Comparison of ENCODE assay signal across 19 cellular contexts in genomic region chr15:41999290-42000285, GRCh38. TPM values are rescaled to one million over a fixed set of nuclear protein-coding genes. Genes with fewer than 3 reads are reported as not detected.
DNase-seq lines count a peak whose midpoint lies in the region; TF ChIP-seq lines count a peak whose summit lies in the region.
"Had no signal": no experiment of that assay in that cellular context is flagged by ENCODE, and none has a peak within 500 bp of the region (broad histone marks: within the 10 kb centered on the region; RNA-seq: fewer than 3 reads in every experiment).

No MANE protein-coding gene starts in this region.

- no peaks in the 10 kb centered on the region for H3K79me2 ChIP-seq in osteoblast (ENCODE audit: insufficient read depth, low read length)

- H3K4me1 ChIP-seq in BLaER1 treated with 17β-estradiol and CSF1 and Interleukin-3, amounts not matched to agents 10 nM and 100 nM: peaks cover 0 to 10% (median 7%) of the 10 kb centered on the region in 10 experiments; a peak in 11 of 20 replicates
- H3K4me1 ChIP-seq in osteoblast (ENCODE audit: insufficient read depth, low read length): no peaks in the 10 kb centered on the region

- H3K9me3 Mint-ChIP-seq in activated CD4-positive, alpha-beta memory T cell treated with anti-CD3 and anti-CD28 coated beads for 36 hours: no peaks in the 10 kb centered on the region
- H3K9me3 Mint-ChIP-seq in activated CD4-positive, alpha-beta memory T cell treated with anti-CD3 and anti-CD28 coated beads, Interleukin-2, amount 10 ng/mL, durations not matched to agents 7 days and 5 days: no peaks in the 10 kb centered on the region
- H3K9me3 Mint-ChIP-seq in glutamatergic neuron (ENCODE audit: unreplicated experiment): peaks cover 9% of the 10 kb centered on the region

- no peak overlapping the region for H3K4me3 Mint-ChIP-seq in activated CD4-positive, alpha-beta memory T cell treated with anti-CD3 and anti-CD28 coated beads for 36 hours
- no peak overlapping the region for H3K4me3 Mint-ChIP-seq in activated CD4-positive, alpha-beta memory T cell treated with anti-CD3 and anti-CD28 coated beads, Interleukin-2, amount 10 ng/mL, durations not matched to agents 7 days and 5 days
- H3K4me3 Mint-ChIP-seq in glutamatergic neuron (ENCODE audit: unreplicated experiment): no peak overlapping the region
- H3K4me3 Mint-ChIP-seq: IgD-negative memory B cell had no signal

- H3K27me3 ChIP-seq in BLaER1 treated with 17β-estradiol and CSF1 and Interleukin-3, amounts not matched to agents 10 nM and 100 nM: no peaks in the 10 kb centered on the region
- H3K27me3 ChIP-seq in osteoblast (ENCODE audit: insufficient read depth, low read length): peaks cover 28% of the 10 kb centered on the region

- in situ Hi-C loops in GM13977 (cut with MboI; ENCODE audit: low pct_unique_long_range_greater_than_20kb, low sequenced_read_pairs, unreplicated experiment): no loop called here

- intact Hi-C loops in activated CD4-positive, alpha-beta memory T cell treated with anti-CD3 and anti-CD28 coated beads for 36 hours (cut with micrococcal nuclease): no loop called here

- peak; percentile 30 for DNase-seq in activated CD4-positive, alpha-beta memory T cell treated with anti-CD3 and anti-CD28 coated beads for 36 hours
- DNase-seq in activated CD4-positive, alpha-beta memory T cell treated with anti-CD3 and anti-CD28 coated beads, Interleukin-2, amount 10 ng/mL, durations not matched to agents 7 days and 5 days: no peak
- DNase-seq in NAMALWA (ENCODE audit: low spot score): peak; percentile 17
- peak; percentile 63 for DNase-seq in osteoblast (ENCODE audit: insufficient read length, low spot score, missing footprints)
- DNase-seq in GM13977 (ENCODE audit: low spot score): no peak
- DNase-seq in GM03348 (ENCODE audit: low spot score): no peak
- no peak for DNase-seq in glutamatergic neuron
- DNase-seq: GF-D8, H7, NCI-H1417, NCI-H187 treated with DMSO at 0.1 percent for 48 hours, NCI-H748 treated with DMSO at 0.1 percent for 48 hours, OCI-M1 had no signal

- peaks cover 2% of the 10 kb centered on the region for H3K27me3 Mint-ChIP-seq in activated CD4-positive, alpha-beta memory T cell treated with anti-CD3 and anti-CD28 coated beads for 36 hours
- peaks cover 5% of the 10 kb centered on the region for H3K27me3 Mint-ChIP-seq in activated CD4-positive, alpha-beta memory T cell treated with anti-CD3 and anti-CD28 coated beads, Interleukin-2, amount 10 ng/mL, durations not matched to agents 7 days and 5 days
- H3K27me3 Mint-ChIP-seq in glutamatergic neuron (ENCODE audit: unreplicated experiment): peaks cover 1% of the 10 kb centered on the region

- H4K20me1 ChIP-seq in BLaER1 treated with 17β-estradiol and CSF1 and Interleukin-3, amounts not matched to agents 10 nM and 100 nM: no peaks in the 10 kb centered on the region; a peak in 1 of 22 replicates
- H4K20me1 ChIP-seq in osteoblast (ENCODE audit: insufficient read depth, low read length): no peaks in the 10 kb centered on the region

- H3K36me3 ChIP-seq in BLaER1 treated with 17β-estradiol and CSF1 and Interleukin-3, amounts not matched to agents 10 nM and 100 nM: no peaks in the 10 kb centered on the region
- no peaks in the 10 kb centered on the region for H3K36me3 ChIP-seq in osteoblast (ENCODE audit: insufficient read depth, low read length)

- no peak for TF ChIP-seq CTCF in osteoblast (IDR thresholded peaks at IDR 0.05; ENCODE audit: extremely low read depth, low read depth, low read length)
- TF ChIP-seq CTCF in GM13977 (IDR thresholded peaks at IDR 0.05; ENCODE audit: extremely low read depth, insufficient read depth, missing control alignments): no peak
- TF ChIP-seq CTCF in glutamatergic neuron (IDR thresholded peaks at IDR 0.05; ENCODE audit: partially characterized antibody, unreplicated experiment): no peak

- H3K4me3 ChIP-seq in BLaER1 treated with 17β-estradiol and CSF1 and Interleukin-3, amounts not matched to agents 10 nM and 100 nM: no peak overlapping the region
- no peak overlapping the region for H3K4me3 ChIP-seq in osteoblast (ENCODE audit: insufficient read depth, low read length)

- CTCF ChIA-PET in activated CD4-positive, alpha-beta memory T cell treated with anti-CD3 and anti-CD28 coated beads for 36 hours (lab: Charles Lee): interaction anchor here (0.8 to 4.2 kb wide), 5 partner anchors 10 to 85 kb away, joined by 3 to 21 read pairs (median 5); no protein-coding TSS in a partner anchor
- CTCF ChIA-PET in activated CD4-positive, alpha-beta memory T cell treated with anti-CD3 and anti-CD28 coated beads, Interleukin-2, amount 10 ng/mL, durations not matched to agents 7 days and 5 days (lab: Charles Lee): no interaction called here

- H3K27ac ChIP-seq in BLaER1 treated with 17β-estradiol and CSF1 and Interleukin-3, amounts not matched to agents 10 nM and 100 nM: no peak overlapping the region
- no peak overlapping the region for H3K27ac ChIP-seq in osteoblast (ENCODE audit: low read depth, low read length)

- POLR2A ChIA-PET in activated CD4-positive, alpha-beta memory T cell treated with anti-CD3 and anti-CD28 coated beads for 36 hours (lab: Charles Lee): no interaction called here
- POLR2A ChIA-PET in activated CD4-positive, alpha-beta memory T cell treated with anti-CD3 and anti-CD28 coated beads, Interleukin-2, amount 10 ng/mL, durations not matched to agents 7 days and 5 days (lab: Charles Lee): no interaction called here

- peak overlapping the region in 8 of 11 experiments; percentile 3 to 41 (median 34); a peak in 8 of 22 replicates for H3K4me2 ChIP-seq in BLaER1 treated with 17β-estradiol and CSF1 and Interleukin-3, amounts not matched to agents 10 nM and 100 nM
- no peak overlapping the region for H3K4me2 ChIP-seq in osteoblast (ENCODE audit: insufficient read depth, low read length)

- H3K9ac ChIP-seq in BLaER1 treated with 17β-estradiol and CSF1 and Interleukin-3, amounts not matched to agents 10 nM and 100 nM: no peak overlapping the region

- peaks cover 6% of the 10 kb centered on the region for H3K4me1 Mint-ChIP-seq in activated CD4-positive, alpha-beta memory T cell treated with anti-CD3 and anti-CD28 coated beads for 36 hours (ENCODE audit: low read depth)
- no peaks in the 10 kb centered on the region for H3K4me1 Mint-ChIP-seq in activated CD4-positive, alpha-beta memory T cell treated with anti-CD3 and anti-CD28 coated beads, Interleukin-2, amount 10 ng/mL, durations not matched to agents 7 days and 5 days
- H3K4me1 Mint-ChIP-seq in glutamatergic neuron (ENCODE audit: low read depth, unreplicated experiment): no peaks in the 10 kb centered on the region

- no peak overlapping the region for H3K27ac Mint-ChIP-seq in activated CD4-positive, alpha-beta memory T cell treated with anti-CD3 and anti-CD28 coated beads for 36 hours
- H3K27ac Mint-ChIP-seq in activated CD4-positive, alpha-beta memory T cell treated with anti-CD3 and anti-CD28 coated beads, Interleukin-2, amount 10 ng/mL, durations not matched to agents 7 days and 5 days: no peak overlapping the region
- H3K27ac Mint-ChIP-seq in glutamatergic neuron (ENCODE audit: unreplicated experiment): no peak overlapping the region
- H3K27ac Mint-ChIP-seq: IgD-negative memory B cell had no signal

- H2AFZ ChIP-seq in osteoblast (ENCODE audit: low read length): no peak overlapping the region

- H3K9me3 ChIP-seq in BLaER1 treated with 17β-estradiol and CSF1 and Interleukin-3, amounts not matched to agents 10 nM and 100 nM (replicated peaks in 1 of 11): no peaks in the 10 kb centered on the region
- H3K9me3 ChIP-seq in osteoblast (ENCODE audit: low read depth, low read length): no peaks in the 10 kb centered on the region

- H3K36me3 Mint-ChIP-seq in activated CD4-positive, alpha-beta memory T cell treated with anti-CD3 and anti-CD28 coated beads for 36 hours: no peaks in the 10 kb centered on the region
- no peaks in the 10 kb centered on the region for H3K36me3 Mint-ChIP-seq in activated CD4-positive, alpha-beta memory T cell treated with anti-CD3 and anti-CD28 coated beads, Interleukin-2, amount 10 ng/mL, durations not matched to agents 7 days and 5 days (ENCODE audit: low read depth)
- no peaks in the 10 kb centered on the region for H3K36me3 Mint-ChIP-seq in glutamatergic neuron (ENCODE audit: unreplicated experiment)
- H3K36me3 Mint-ChIP-seq: IgD-negative memory B cell had no signal

RNA-seq across cellular contexts. Expression of gene PLA2G4E, which starts 21.3 kb away (rescaled TPM):
- not detected for total RNA-seq in activated CD4-positive, alpha-beta memory T cell treated with anti-CD3 and anti-CD28 coated beads for 36 hours
- total RNA-seq in activated CD4-positive, alpha-beta memory T cell treated with anti-CD3 and anti-CD28 coated beads, Interleukin-2, amount 10 ng/mL, durations not matched to agents 7 days and 5 days: not detected
- total RNA-seq in osteoblast: not detected in 2 replicates
- 1.0 TPM for total RNA-seq in glutamatergic neuron (ENCODE audit: unreplicated experiment)
- total RNA-seq: Daoy, H7, HT-29, LHCN-M2, RPMI7951 had no signal

RNA-seq across cellular contexts. Expression of gene EHD4, which starts 27.2 kb away (rescaled TPM):
- total RNA-seq in activated CD4-positive, alpha-beta memory T cell treated with anti-CD3 and anti-CD28 coated beads for 36 hours: 10 to 100 TPM; 43.6 to 45.0 TPM
- total RNA-seq in activated CD4-positive, alpha-beta memory T cell treated with anti-CD3 and anti-CD28 coated beads, Interleukin-2, amount 10 ng/mL, durations not matched to agents 7 days and 5 days: 10 to 100 TPM; 25.0 to 25.3 TPM
- 15.9 and 18.0 TPM in 2 replicates for total RNA-seq in osteoblast
- 4.0 TPM for total RNA-seq in glutamatergic neuron (ENCODE audit: unreplicated experiment)

Comparison
In these comparisons a context has a peak if more than half of its experiments do, and no peak if none do; other contexts are left out.
1. DNase-seq: peak in activated CD4-positive, alpha-beta memory T cell treated with anti-CD3 and anti-CD28 coated beads for 36 hours (single experiment), NAMALWA (single experiment) and osteoblast (single experiment); none in activated CD4-positive, alpha-beta memory T cell treated with anti-CD3 and anti-CD28 coated beads, Interleukin-2, amount 10 ng/mL, durations not matched to agents 7 days and 5 days (single experiment), GM13977 (single experiment), GM03348 (single experiment) and glutamatergic neuron (single experiment).